Comparison of ENCODE assay signal across 9 cellular contexts in genomic region chr9:82410306-82410705, GRCh38.
DNase-seq lines count a peak whose midpoint lies in the region; ATAC-seq and TF ChIP-seq lines count a peak whose summit lies in the region.
"Had no signal": no experiment of that assay in that cellular context is flagged by ENCODE, and none has a peak within 500 bp of the region (broad histone marks: within the 10 kb centered on the region; RNA-seq: fewer than 3 reads in every experiment).

No MANE protein-coding gene starts in this region.

- DNase-seq in NCI-H510A (lab: John Stamatoyannopoulos, UW) (peak; percentile 6), mucosa of descending colon (no peak), WERI-Rb-1 (no peak), GM20000 (ENCODE audit: low spot score) (no peak), KG1 (lab: John Stamatoyannopoulos, UW) (no peak), Karpas-422 (no peak)
- DNase-seq: HCEC 1CT had no signal

- intact Hi-C loops in mucosa of descending colon (cut with DNase I, micrococcal nuclease), result no loop called here

- H3K9me3 ChIP-seq in mucosa of descending colon (no peaks in the 10 kb centered on the region), WERI-Rb-1 (ENCODE audit: severe bottlenecking) (no peaks in the 10 kb centered on the region), Karpas-422 (ENCODE audit: low read length) (peaks cover 10% of the 10 kb centered on the region; the same call in 1 of the 2 replicates)

- no peak overlapping the region for H3K4me3 ChIP-seq in mucosa of descending colon
- H3K4me3 ChIP-seq in WERI-Rb-1 (ENCODE audit: low read depth, low read length), result no peak overlapping the region
- no peak overlapping the region for H3K4me3 ChIP-seq in Karpas-422 (ENCODE audit: low read length)

- TF ChIP-seq CTCF in mucosa of descending colon (IDR thresholded peaks at IDR 0.05) (no peak), WERI-Rb-1 (IDR thresholded peaks at IDR 0.05; ENCODE audit: low read depth, low read length) (no peak), GM20000 (IDR thresholded peaks at IDR 0.05; ENCODE audit: extremely low read depth, missing control alignments) (no peak)

- peak; percentile 91 for ATAC-seq in GM19035 (IDR thresholded peaks at IDR 0.05; ENCODE audit: unreplicated experiment)
- peak; percentile 92 for ATAC-seq in HG02763 (IDR thresholded peaks at IDR 0.05; ENCODE audit: unreplicated experiment)
- ATAC-seq in mucosa of descending colon, result peak; percentile 63

- H3K36me3 ChIP-seq in mucosa of descending colon (ENCODE audit: low read depth), result no peaks in the 10 kb centered on the region
- no peaks in the 10 kb centered on the region for H3K36me3 ChIP-seq in WERI-Rb-1
- no peaks in the 10 kb centered on the region for H3K36me3 ChIP-seq in Karpas-422 (ENCODE audit: insufficient read depth, low read length)

- peaks cover 4% of the 10 kb centered on the region for H3K4me1 ChIP-seq in mucosa of descending colon (ENCODE audit: low read depth)
- H3K4me1 ChIP-seq in Karpas-422 (ENCODE audit: low read length), result no peaks in the 10 kb centered on the region

- no peak overlapping the region for H3K9ac ChIP-seq in Karpas-422 (ENCODE audit: low read length)

- no peaks in the 10 kb centered on the region for H3K9me2 ChIP-seq in Karpas-422 (replicated peaks; ENCODE audit: insufficient read depth, low read length)

- no peaks in the 10 kb centered on the region for H4K20me1 ChIP-seq in Karpas-422 (ENCODE audit: insufficient read depth, low read depth, low read length)

- no peak overlapping the region for H3K4me2 ChIP-seq in Karpas-422 (ENCODE audit: low read depth, low read length, poor library complexity, severe bottlenecking)

- no peak overlapping the region for H2AFZ ChIP-seq in Karpas-422 (ENCODE audit: low read length)

- no peaks in the 10 kb centered on the region for H3K79me2 ChIP-seq in Karpas-422 (ENCODE audit: low read length)

- H3K27me3 ChIP-seq in WERI-Rb-1 (ENCODE audit: insufficient read depth, low read depth, severe bottlenecking), result no peaks in the 10 kb centered on the region
- H3K27me3 ChIP-seq in Karpas-422 (ENCODE audit: low read length), result no peaks in the 10 kb centered on the region

- H3K27ac ChIP-seq in WERI-Rb-1 (no peak overlapping the region), Karpas-422 (ENCODE audit: low read length) (no peak overlapping the region)
